2 cellular contexts compared by ENCODE assay signal in the genomic region with DNA sequence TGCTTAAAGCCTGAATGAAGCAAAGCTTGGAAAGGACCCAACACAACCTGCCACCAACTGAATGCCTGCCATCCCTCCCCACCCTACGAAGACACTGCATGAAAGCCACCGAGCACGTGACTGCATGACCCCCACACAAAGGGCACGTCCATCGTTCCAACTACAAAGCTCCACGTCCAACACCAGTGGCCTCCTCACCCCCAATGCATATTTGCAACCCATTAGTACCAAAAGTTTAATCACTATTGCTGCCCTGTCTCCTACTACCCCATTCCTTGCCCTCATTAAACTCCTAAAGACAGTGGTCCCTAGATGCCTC.
TF ChIP-seq lines count a peak whose summit lies in the region.

No MANE protein-coding gene starts in this region.

TF ChIP-seq in HEK293, 187 proteins besides CTCF, POLR2A, EP300 and RAD21 (continued from another document):
- 0 out of 2 replicates have a peak, but pooled peaks have one; percentile 0 for TF ChIP-seq GLIS2 (tag by site-specific recombination; IDR thresholded peaks at IDR 0.05)
- TF ChIP-seq ZNF560 (tag by site-specific recombination; IDR thresholded peaks at IDR 0.05; ENCODE audit: borderline replicate concordance): no peak
- no peak for TF ChIP-seq ZNF37A (tag by site-specific recombination; IDR thresholded peaks at IDR 0.05)
- TF ChIP-seq, protein P1, sequence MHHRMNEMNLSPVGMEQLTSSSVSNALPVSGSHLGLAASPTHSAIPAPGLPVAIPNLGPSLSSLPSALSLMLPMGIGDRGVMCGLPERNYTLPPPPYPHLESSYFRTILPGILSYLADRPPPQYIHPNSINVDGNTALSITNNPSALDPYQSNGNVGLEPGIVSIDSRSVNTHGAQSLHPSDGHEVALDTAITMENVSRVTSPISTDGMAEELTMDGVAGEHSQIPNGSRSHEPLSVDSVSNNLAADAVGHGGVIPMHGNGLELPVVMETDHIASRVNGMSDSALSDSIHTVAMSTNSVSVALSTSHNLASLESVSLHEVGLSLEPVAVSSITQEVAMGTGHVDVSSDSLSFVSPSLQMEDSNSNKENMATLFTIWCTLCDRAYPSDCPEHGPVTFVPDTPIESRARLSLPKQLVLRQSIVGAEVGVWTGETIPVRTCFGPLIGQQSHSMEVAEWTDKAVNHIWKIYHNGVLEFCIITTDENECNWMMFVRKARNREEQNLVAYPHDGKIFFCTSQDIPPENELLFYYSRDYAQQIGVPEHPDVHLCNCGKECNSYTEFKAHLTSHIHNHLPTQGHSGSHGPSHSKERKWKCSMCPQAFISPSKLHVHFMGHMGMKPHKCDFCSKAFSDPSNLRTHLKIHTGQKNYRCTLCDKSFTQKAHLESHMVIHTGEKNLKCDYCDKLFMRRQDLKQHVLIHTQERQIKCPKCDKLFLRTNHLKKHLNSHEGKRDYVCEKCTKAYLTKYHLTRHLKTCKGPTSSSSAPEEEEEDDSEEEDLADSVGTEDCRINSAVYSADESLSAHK (tag by site-specific recombination; IDR thresholded peaks at IDR 0.05): no peak
- TF ChIP-seq ZBTB48 (tag by site-specific recombination; IDR thresholded peaks at IDR 0.05): peak; percentile 25; the same call in 1 of the 2 replicates
- TF ChIP-seq ZSCAN5A (tag by site-specific recombination; IDR thresholded peaks at IDR 0.05): no peak
- no peak for TF ChIP-seq PRDM6 (tag by site-specific recombination; IDR thresholded peaks at IDR 0.05)
- TF ChIP-seq, protein P2, sequence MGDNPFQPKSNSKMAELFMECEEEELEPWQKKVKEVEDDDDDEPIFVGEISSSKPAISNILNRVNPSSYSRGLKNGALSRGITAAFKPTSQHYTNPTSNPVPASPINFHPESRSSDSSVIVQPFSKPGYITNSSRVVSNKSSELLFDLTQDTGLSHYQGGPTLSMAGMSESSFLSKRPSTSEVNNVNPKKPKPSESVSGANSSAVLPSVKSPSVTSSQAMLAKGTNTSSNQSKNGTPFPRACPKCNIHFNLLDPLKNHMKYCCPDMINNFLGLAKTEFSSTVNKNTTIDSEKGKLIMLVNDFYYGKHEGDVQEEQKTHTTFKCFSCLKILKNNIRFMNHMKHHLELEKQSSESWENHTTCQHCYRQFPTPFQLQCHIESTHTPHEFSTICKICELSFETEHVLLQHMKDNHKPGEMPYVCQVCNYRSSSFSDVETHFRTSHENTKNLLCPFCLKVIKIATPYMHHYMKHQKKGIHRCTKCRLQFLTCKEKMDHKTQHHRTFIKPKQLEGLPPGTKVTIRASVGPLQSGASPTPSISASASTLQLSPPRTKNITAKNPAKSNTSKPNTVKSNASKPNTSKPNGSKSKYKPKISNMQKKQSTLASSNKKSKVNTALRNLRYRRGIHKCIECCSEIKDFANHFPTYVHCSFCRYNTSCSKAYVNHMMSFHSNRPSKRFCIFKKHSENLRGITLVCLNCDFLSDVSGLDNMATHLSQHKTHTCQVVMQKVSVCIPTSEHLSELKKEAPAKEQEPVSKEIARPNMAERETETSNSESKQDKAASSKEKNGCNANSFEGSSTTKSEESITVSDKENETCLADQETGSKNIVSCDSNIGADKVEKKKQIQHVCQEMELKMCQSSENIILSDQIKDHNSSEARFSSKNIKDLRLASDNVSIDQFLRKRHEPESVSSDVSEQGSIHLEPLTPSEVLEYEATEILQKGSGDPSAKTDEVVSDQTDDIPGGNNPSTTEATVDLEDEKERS (tag by site-specific recombination; IDR thresholded peaks at IDR 0.05): no peak
- no peak for TF ChIP-seq ZNF184 (tag by site-specific recombination; IDR thresholded peaks at IDR 0.05)
- TF ChIP-seq, protein P3, sequence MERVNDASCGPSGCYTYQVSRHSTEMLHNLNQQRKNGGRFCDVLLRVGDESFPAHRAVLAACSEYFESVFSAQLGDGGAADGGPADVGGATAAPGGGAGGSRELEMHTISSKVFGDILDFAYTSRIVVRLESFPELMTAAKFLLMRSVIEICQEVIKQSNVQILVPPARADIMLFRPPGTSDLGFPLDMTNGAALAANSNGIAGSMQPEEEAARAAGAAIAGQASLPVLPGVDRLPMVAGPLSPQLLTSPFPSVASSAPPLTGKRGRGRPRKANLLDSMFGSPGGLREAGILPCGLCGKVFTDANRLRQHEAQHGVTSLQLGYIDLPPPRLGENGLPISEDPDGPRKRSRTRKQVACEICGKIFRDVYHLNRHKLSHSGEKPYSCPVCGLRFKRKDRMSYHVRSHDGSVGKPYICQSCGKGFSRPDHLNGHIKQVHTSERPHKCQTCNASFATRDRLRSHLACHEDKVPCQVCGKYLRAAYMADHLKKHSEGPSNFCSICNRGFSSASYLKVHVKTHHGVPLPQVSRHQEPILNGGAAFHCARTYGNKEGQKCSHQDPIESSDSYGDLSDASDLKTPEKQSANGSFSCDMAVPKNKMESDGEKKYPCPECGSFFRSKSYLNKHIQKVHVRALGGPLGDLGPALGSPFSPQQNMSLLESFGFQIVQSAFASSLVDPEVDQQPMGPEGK (tag by site-specific recombination; IDR thresholded peaks at IDR 0.05): no peak
- TF ChIP-seq, protein P4, sequence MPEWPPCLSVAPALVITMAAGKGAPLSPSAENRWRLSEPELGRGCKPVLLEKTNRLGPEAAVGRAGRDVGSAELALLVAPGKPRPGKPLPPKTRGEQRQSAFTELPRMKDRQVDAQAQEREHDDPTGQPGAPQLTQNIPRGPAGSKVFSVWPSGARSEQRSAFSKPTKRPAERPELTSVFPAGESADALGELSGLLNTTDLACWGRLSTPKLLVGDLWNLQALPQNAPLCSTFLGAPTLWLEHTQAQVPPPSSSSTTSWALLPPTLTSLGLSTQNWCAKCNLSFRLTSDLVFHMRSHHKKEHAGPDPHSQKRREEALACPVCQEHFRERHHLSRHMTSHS (tag by site-specific recombination; IDR thresholded peaks at IDR 0.05): no peak
TF ChIP-seq in HEK293: peak in this region for 2.

TF ChIP-seq in K562, 482 proteins besides CTCF, POLR2A, EP300 and RAD21:
- peak; percentile 34; the same call in 1 of the 2 replicates for TF ChIP-seq USF2 (CRISPR knock-in tag; IDR thresholded peaks at IDR 0.05)
- peak; percentile 60; the same call in 1 of the 2 replicates for TF ChIP-seq BHLHE40 (IDR thresholded peaks at IDR 0.05; ENCODE audit: low read length)
- TF ChIP-seq DPF2 (IDR thresholded peaks at IDR 0.05): no peak
- TF ChIP-seq ETV1 (tag; conservative IDR thresholded peaks at IDR 0.05; ENCODE audit: low read depth): no peak
- TF ChIP-seq STAT6 (CRISPR knock-in tag; IDR thresholded peaks at IDR 0.05): no peak
- no peak for TF ChIP-seq IFI16 (CRISPR knock-in tag; IDR thresholded peaks at IDR 0.05)
- TF ChIP-seq, protein P5, sequence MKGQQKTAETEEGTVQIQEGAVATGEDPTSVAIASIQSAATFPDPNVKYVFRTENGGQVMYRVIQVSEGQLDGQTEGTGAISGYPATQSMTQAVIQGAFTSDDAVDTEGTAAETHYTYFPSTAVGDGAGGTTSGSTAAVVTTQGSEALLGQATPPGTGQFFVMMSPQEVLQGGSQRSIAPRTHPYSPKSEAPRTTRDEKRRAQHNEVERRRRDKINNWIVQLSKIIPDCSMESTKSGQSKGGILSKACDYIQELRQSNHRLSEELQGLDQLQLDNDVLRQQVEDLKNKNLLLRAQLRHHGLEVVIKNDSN (CRISPR knock-in tag; IDR thresholded peaks at IDR 0.05): peak; percentile 20; the same call in 1 of the 2 replicates
- TF ChIP-seq RAD51 (IDR thresholded peaks at IDR 0.05; ENCODE audit: borderline replicate concordance, low read depth): peak; percentile 31; the same call in 1 of the 2 replicates
